ENCODE assay signal across 15 cellular contexts in genomic region chr22:37218399-37218770, GRCh38. TPM values are rescaled to one million over a fixed set of nuclear protein-coding genes. Genes with fewer than 3 reads are reported as not detected.
DNase-seq lines count a peak whose midpoint lies in the region; ATAC-seq lines count a peak whose summit lies in the region.
"Had no signal": no experiment of that assay in that cellular context is flagged by ENCODE, and none has a peak within 500 bp of the region (broad histone marks: within the 10 kb centered on the region; RNA-seq: fewer than 3 reads in every experiment).

No MANE protein-coding gene starts in this region.

- POLR2A ChIA-PET in activated CD4-positive, alpha-beta memory T cell treated with anti-CD3 and anti-CD28 coated beads for 36 hours (lab: Charles Lee) = interaction anchor here (0.6 to 8.7 kb wide), 8 partner anchors 10 to 55 kb away, joined by 3 to 93 read pairs (median 6); partner anchors contain the start of gene RAC2

- H3K4me1 Mint-ChIP-seq in activated T-cell treated with anti-CD3 and anti-CD28 coated beads, Interleukin-2, amount 50 U/mL, for 72 hours (ENCODE audit: low read depth) = peaks cover 79% of the 10 kb centered on the region
- H3K4me1 Mint-ChIP-seq in activated CD4-positive, alpha-beta memory T cell treated with anti-CD3 and anti-CD28 coated beads for 36 hours (ENCODE audit: low read depth) = peaks cover 71% of the 10 kb centered on the region
- peaks cover 56 to 71% of the 10 kb centered on the region in 2 donors for H3K4me1 Mint-ChIP-seq in stimulated activated naive B cell treated with anti-CD40 and anti-IgM and Interleukin-4, amounts not matched to agents 10 μg/mL and 1 μg/mL and 100 μg/mL, for 72 hours

- peak overlapping the region in 1 of 2 donors; percentile 87 for H3K4me3 Mint-ChIP-seq in activated T-cell treated with anti-CD3 and anti-CD28 coated beads, Interleukin-2, amount 50 U/mL, for 72 hours
- peak overlapping the region; percentile 76 for H3K4me3 Mint-ChIP-seq in activated CD4-positive, alpha-beta memory T cell treated with anti-CD3 and anti-CD28 coated beads for 36 hours
- peak overlapping the region; percentile 17 to 52 for H3K4me3 Mint-ChIP-seq in stimulated activated naive B cell treated with anti-CD40 and anti-IgM and Interleukin-4, amounts not matched to agents 10 μg/mL and 1 μg/mL and 100 μg/mL, for 72 hours

- peak; percentile 1 for ATAC-seq in activated T-cell treated with anti-CD3 and anti-CD28 coated beads, Interleukin-2, amount 50 U/mL, for 72 hours (replicated peaks in 1 of 2)
- ATAC-seq in HG02943 (IDR thresholded peaks at IDR 0.05; ENCODE audit: low read depth, unreplicated experiment) (peak; percentile 21), GM21447 (IDR thresholded peaks at IDR 0.05; ENCODE audit: unreplicated experiment) (no peak)
- ATAC-seq in stimulated activated naive B cell treated with anti-CD40 and anti-IgM and Interleukin-4, amounts not matched to agents 10 μg/mL and 1 μg/mL and 100 μg/mL, for 72 hours (replicated peaks) = no peak

- DNase-seq in activated T-cell treated with anti-CD3 and anti-CD28 coated beads, Interleukin-2, amount 50 U/mL, for 72 hours = no peak
- DNase-seq in activated T-cell treated with anti-CD3 and anti-CD28 coated beads, Interleukin-2, amount 50 U/mL, for 1 hour = no peak
- peak; percentile 51 for DNase-seq in activated CD4-positive, alpha-beta memory T cell treated with anti-CD3 and anti-CD28 coated beads for 36 hours
- no peak for DNase-seq in stimulated activated naive B cell treated with anti-CD40 and anti-IgM and Interleukin-4, amounts not matched to agents 10 μg/mL and 1 μg/mL and 100 μg/mL, for 72 hours
- DNase-seq in HCEC 1CT (no peak), GM19238 (ENCODE audit: insufficient read length, low spot score) (no peak)
- DNase-seq: cortex of kidney, DMS79, NCI-H1048, NCI-H510A, SHP77 treated with DMSO at 0.1 percent for 48 hours had no signal

- H3K27me3 Mint-ChIP-seq in activated T-cell treated with anti-CD3 and anti-CD28 coated beads, Interleukin-2, amount 50 U/mL, for 72 hours (ENCODE audit: low read depth) = no peaks in the 10 kb centered on the region
- H3K27me3 Mint-ChIP-seq in activated CD4-positive, alpha-beta memory T cell treated with anti-CD3 and anti-CD28 coated beads for 36 hours = no peaks in the 10 kb centered on the region
- no peaks in the 10 kb centered on the region for H3K27me3 Mint-ChIP-seq in stimulated activated naive B cell treated with anti-CD40 and anti-IgM and Interleukin-4, amounts not matched to agents 10 μg/mL and 1 μg/mL and 100 μg/mL, for 72 hours

- H3K36me3 Mint-ChIP-seq in activated T-cell treated with anti-CD3 and anti-CD28 coated beads, Interleukin-2, amount 50 U/mL, for 72 hours (ENCODE audit: insufficient read depth in 2 of 2) = peaks cover 15 to 26% of the 10 kb centered on the region in 2 donors
- peaks cover 35% of the 10 kb centered on the region for H3K36me3 Mint-ChIP-seq in activated CD4-positive, alpha-beta memory T cell treated with anti-CD3 and anti-CD28 coated beads for 36 hours
- peaks cover 23% of the 10 kb centered on the region in 2 donors for H3K36me3 Mint-ChIP-seq in stimulated activated naive B cell treated with anti-CD40 and anti-IgM and Interleukin-4, amounts not matched to agents 10 μg/mL and 1 μg/mL and 100 μg/mL, for 72 hours

- intact Hi-C loops in activated CD4-positive, alpha-beta memory T cell treated with anti-CD3 and anti-CD28 coated beads for 36 hours (cut with micrococcal nuclease) = loop anchor here (2.0 kb wide), 2 partner anchors 20 to 56 kb away; no protein-coding TSS in a partner anchor

- H3K27ac Mint-ChIP-seq in activated T-cell treated with anti-CD3 and anti-CD28 coated beads, Interleukin-2, amount 50 U/mL, for 72 hours = no peak overlapping the region
- H3K27ac Mint-ChIP-seq in activated CD4-positive, alpha-beta memory T cell treated with anti-CD3 and anti-CD28 coated beads for 36 hours = peak overlapping the region; percentile 95
- peak overlapping the region; percentile 92 for H3K27ac Mint-ChIP-seq in stimulated activated naive B cell treated with anti-CD40 and anti-IgM and Interleukin-4, amounts not matched to agents 10 μg/mL and 1 μg/mL and 100 μg/mL, for 72 hours

- CTCF ChIA-PET in activated CD4-positive, alpha-beta memory T cell treated with anti-CD3 and anti-CD28 coated beads for 36 hours (lab: Charles Lee) = interaction anchor here (1.1 to 4.8 kb wide), 5 partner anchors 13 to 231 kb away, joined by 3 to 41 read pairs (median 4); no protein-coding TSS in a partner anchor

- peaks cover 0 to 9% of the 10 kb centered on the region in 2 donors for H3K9me3 Mint-ChIP-seq in activated T-cell treated with anti-CD3 and anti-CD28 coated beads, Interleukin-2, amount 50 U/mL, for 72 hours
- peaks cover 13% of the 10 kb centered on the region for H3K9me3 Mint-ChIP-seq in activated CD4-positive, alpha-beta memory T cell treated with anti-CD3 and anti-CD28 coated beads for 36 hours
- H3K9me3 Mint-ChIP-seq in stimulated activated naive B cell treated with anti-CD40 and anti-IgM and Interleukin-4, amounts not matched to agents 10 μg/mL and 1 μg/mL and 100 μg/mL, for 72 hours = peaks cover 4 to 7% of the 10 kb centered on the region in 2 donors

RNA-seq across cellular contexts. Expression of gene SSTR3, which starts 6.1 kb away (rescaled TPM):
- 10 to 100 TPM in 1 of 2 donors, 1 to 10 TPM in 1; 10.0 to 14.6 TPM for total RNA-seq in activated T-cell treated with anti-CD3 and anti-CD28 coated beads, Interleukin-2, amount 50 U/mL, for 72 hours
- total RNA-seq in activated CD4-positive, alpha-beta memory T cell treated with anti-CD3 and anti-CD28 coated beads for 36 hours = 1 to 10 TPM; 8.5 to 9.3 TPM
- total RNA-seq: fibroblast of lung, osteocyte had no signal

RNA-seq across cellular contexts. Expression of gene RAC2, which starts 25.7 kb away (rescaled TPM):
- 100 to 1,000 TPM; 620 to 681 TPM for total RNA-seq in activated T-cell treated with anti-CD3 and anti-CD28 coated beads, Interleukin-2, amount 50 U/mL, for 72 hours
- 100 to 1,000 TPM; 714 to 727 TPM for total RNA-seq in activated CD4-positive, alpha-beta memory T cell treated with anti-CD3 and anti-CD28 coated beads for 36 hours
- total RNA-seq: osteocyte had no signal

RNA-seq across cellular contexts. Expression of gene C1QTNF6, which starts 30.3 kb away (rescaled TPM):
- 10 to 100 TPM; 22.7 to 30.0 TPM for total RNA-seq in activated T-cell treated with anti-CD3 and anti-CD28 coated beads, Interleukin-2, amount 50 U/mL, for 72 hours
- total RNA-seq in activated CD4-positive, alpha-beta memory T cell treated with anti-CD3 and anti-CD28 coated beads for 36 hours = 10 to 100 TPM; 11.1 to 13.0 TPM

Comparison
In these comparisons a context has a peak if more than half of its experiments do, and no peak if none do; other contexts are left out.
1. ATAC-seq: peak in activated T-cell treated with anti-CD3 and anti-CD28 coated beads, Interleukin-2, amount 50 U/mL, for 72 hours (2 of 2) and HG02943 (single experiment); none in stimulated activated naive B cell treated with anti-CD40 and anti-IgM and Interleukin-4, amounts not matched to agents 10 μg/mL and 1 μg/mL and 100 μg/mL, for 72 hours (0 of 2) and GM21447 (single experiment).